Comparison of ENCODE assay signal across 2 cellular contexts in genomic region chr2:39732492-39732891, GRCh38.
TF ChIP-seq lines count a peak whose summit lies in the region.

No MANE protein-coding gene starts in this region.

TF ChIP-seq in GM12878, 131 proteins besides CTCF, POLR2A, EP300 and RAD21:
- TF ChIP-seq SREBF2 (IDR thresholded peaks at IDR 0.05; ENCODE audit: low read length) (no peak), CBFB (IDR thresholded peaks at IDR 0.05; ENCODE audit: low read depth) (no peak), CHD4 (IDR thresholded peaks at IDR 0.05) (no peak), BRCA1 (IDR thresholded peaks at IDR 0.05; ENCODE audit: low read depth, low read length) (no peak), MLLT1 (IDR thresholded peaks at IDR 0.05) (no peak)

TF ChIP-seq in HepG2, 621 proteins besides CTCF, POLR2A, EP300 and RAD21:
- TF ChIP-seq KLF15 (CRISPR knock-in tag; IDR thresholded peaks at IDR 0.05; ENCODE audit: borderline replicate concordance) (no peak), TP53 (CRISPR knock-in tag; conservative IDR thresholded peaks at IDR 0.05) (no peak), DR1 (CRISPR knock-in tag; IDR thresholded peaks at IDR 0.05) (no peak), KDM6A (CRISPR knock-in tag; IDR thresholded peaks at IDR 0.05; ENCODE audit: low read depth) (no peak), ZNF333 (CRISPR knock-in tag; IDR thresholded peaks at IDR 0.05; ENCODE audit: borderline replicate concordance) (no peak), ZNF3 (CRISPR knock-in tag; IDR thresholded peaks at IDR 0.05) (no peak), LCORL (IDR thresholded peaks at IDR 0.05) (no peak), LCORL (CRISPR knock-in tag; IDR thresholded peaks at IDR 0.05) (no peak), ZBTB8A (CRISPR knock-in tag; IDR thresholded peaks at IDR 0.05; ENCODE audit: borderline replicate concordance, low read depth) (no peak), ZNF782 (CRISPR knock-in tag; IDR thresholded peaks at IDR 0.05; ENCODE audit: borderline replicate concordance) (no peak), AHR (CRISPR knock-in tag; IDR thresholded peaks at IDR 0.05) (no peak), NFAT5 (CRISPR knock-in tag; IDR thresholded peaks at IDR 0.05) (no peak), ZNF772 (CRISPR knock-in tag; IDR thresholded peaks at IDR 0.05) (no peak), NRL (CRISPR knock-in tag; IDR thresholded peaks at IDR 0.05; ENCODE audit: borderline replicate concordance) (no peak), ZNF597 (CRISPR knock-in tag; IDR thresholded peaks at IDR 0.05) (no peak), ZBTB49 (CRISPR knock-in tag; IDR thresholded peaks at IDR 0.05; ENCODE audit: borderline replicate concordance) (no peak), KAT7 (CRISPR knock-in tag; IDR thresholded peaks at IDR 0.05; ENCODE audit: borderline replicate concordance) (no peak)
TF ChIP-seq in HepG2: peak in this region for 0.
